In genomic region chr5:112529525-112529924, GRCh38 we compare ENCODE assay signal across 10 cellular contexts.
DNase-seq lines count a peak whose midpoint lies in the region; ATAC-seq and TF ChIP-seq lines count a peak whose summit lies in the region.
"Had no signal": no experiment of that assay in that cellular context is flagged by ENCODE, and none has a peak within 500 bp of the region (broad histone marks: within the 10 kb centered on the region; RNA-seq: fewer than 3 reads in every experiment).

No MANE protein-coding gene starts in this region.

- H3K36me3 ChIP-seq in IMR-90 (ENCODE audit: control insufficient read depth, insufficient read depth, low read length) (no peaks in the 10 kb centered on the region), brain microvascular endothelial cell (replicated peaks) (no peaks in the 10 kb centered on the region)
- H3K36me3 ChIP-seq: colonic mucosa had no signal

- H3K4me2 ChIP-seq in IMR-90 (ENCODE audit: low read depth, low read length), result no peak overlapping the region

- H2BK20ac ChIP-seq in IMR-90 (ENCODE audit: low read depth, low read length), result no peak overlapping the region

- H3K4me3 Mint-ChIP-seq in nephron progenitor cell, result no peak overlapping the region

- no peaks in the 10 kb centered on the region for H3K4me1 ChIP-seq in IMR-90 (ENCODE audit: control insufficient read depth, insufficient read depth, low read length)
- H3K4me1 ChIP-seq: colonic mucosa had no signal

- peaks cover 3% of the 10 kb centered on the region for H3K9me3 Mint-ChIP-seq in nephron progenitor cell

- peaks cover 3% of the 10 kb centered on the region for H3K27me3 Mint-ChIP-seq in nephron progenitor cell (ENCODE audit: low read depth, poor library complexity)

- dilution Hi-C loops in IMR-90 (cut with HindIII; ENCODE audit: low sequenced_read_pairs, unreplicated experiment), result no loop called here

- no peak overlapping the region for H3K9ac ChIP-seq in IMR-90 (ENCODE audit: low read depth, low read length)

- ATAC-seq in IMR-90 (ENCODE audit: low read depth), result no peak
- ATAC-seq in GM18519 (IDR thresholded peaks at IDR 0.05; ENCODE audit: low FRiP score, unreplicated experiment), result no peak
- no peak for ATAC-seq in GM21825 (IDR thresholded peaks at IDR 0.05; ENCODE audit: unreplicated experiment)
- ATAC-seq in HG03139 (IDR thresholded peaks at IDR 0.05; ENCODE audit: unreplicated experiment), result no peak

- POLR2A ChIA-PET in IMR-90 (lab: Charles Lee; ENCODE audit: unreplicated experiment), result no interaction called here

- no peaks in the 10 kb centered on the region for H4K20me1 ChIP-seq in IMR-90 (ENCODE audit: insufficient read depth, low read length)

- no peak overlapping the region for H3K27ac Mint-ChIP-seq in nephron progenitor cell

- CTCF ChIA-PET in IMR-90 (lab: Yijun Ruan, JAX), result interaction anchor here (0.6 kb wide), 1 partner anchor 1101 kb away, joined by 4 read pairs; no protein-coding TSS in a partner anchor

- H3K9me3 ChIP-seq in IMR-90 (ENCODE audit: control insufficient read depth, insufficient read depth, low read length), result no peaks in the 10 kb centered on the region
- H3K9me3 ChIP-seq: colonic mucosa had no signal

- H3K27ac ChIP-seq in IMR-90 (ENCODE audit: insufficient read depth, low read length), result no peak overlapping the region
- no peak overlapping the region for H3K27ac ChIP-seq in brain microvascular endothelial cell
- H3K27ac ChIP-seq: colonic mucosa had no signal

- H2AK5ac ChIP-seq in IMR-90 (ENCODE audit: low read depth, low read length), result no peak overlapping the region

- in situ Hi-C loops in IMR-90 (cut with MboI; ENCODE audit: low sequenced_read_pairs) (no loop called here), brain microvascular endothelial cell (cut with HindIII; ENCODE audit: low pct_ligation_motif_present, low sequenced_read_pairs) (no loop called here)

- no peak overlapping the region for H3K23ac ChIP-seq in IMR-90 (ENCODE audit: low read depth, low read length)

- peaks cover 3% of the 10 kb centered on the region for H3K4me1 Mint-ChIP-seq in nephron progenitor cell

- no peak overlapping the region for H3K56ac ChIP-seq in IMR-90 (ENCODE audit: extremely low read depth, insufficient read depth, low read length)

- H2BK15ac ChIP-seq in IMR-90 (ENCODE audit: low read depth, low read length), result no peak overlapping the region

- no peak overlapping the region for H3K18ac ChIP-seq in IMR-90 (ENCODE audit: low read depth, low read length)

- H3K79me1 ChIP-seq in IMR-90 (ENCODE audit: low read depth in 1 of 2, low read length in 2 of 2), result no peaks in the 10 kb centered on the region

- no peaks in the 10 kb centered on the region; the same call in 1 of the 2 replicates for H3K27me3 ChIP-seq in IMR-90 (ENCODE audit: control insufficient read depth, insufficient read depth, low read length)
- H3K27me3 ChIP-seq in brain microvascular endothelial cell (replicated peaks), result no peaks in the 10 kb centered on the region
- H3K27me3 ChIP-seq: colonic mucosa had no signal

- no peak overlapping the region for H3K4ac ChIP-seq in IMR-90 (ENCODE audit: low read depth, low read length)

- TF ChIP-seq RAD21 in IMR-90 (IDR thresholded peaks at IDR 0.05; ENCODE audit: low read length), result no peak

- peak; percentile 56 for TF ChIP-seq CTCF in GM12873 (IDR thresholded peaks at IDR 0.05; ENCODE audit: insufficient read depth, low read depth, low read length, missing control alignments)
- TF ChIP-seq CTCF in IMR-90 (conservative IDR thresholded peaks at IDR 0.05; ENCODE audit: low read depth, low read length), result peak; percentile 14; the same call in 1 of the 2 replicates
- peak; percentile 40 for TF ChIP-seq CTCF in brain microvascular endothelial cell (IDR thresholded peaks at IDR 0.05; ENCODE audit: low read depth, low read length, missing control alignments)
- peak; percentile 27 for TF ChIP-seq CTCF in nephron progenitor cell (IDR thresholded peaks at IDR 0.05)

- H3K36me3 Mint-ChIP-seq in nephron progenitor cell (ENCODE audit: low read depth), result no peaks in the 10 kb centered on the region

- DNase-seq in IMR-90, result no peak
- DNase-seq in brain microvascular endothelial cell, result no peak
- DNase-seq in nephron progenitor cell, result no peak
- no peak for DNase-seq in stimulated activated CD4-positive, alpha-beta T cell treated with anti-CD3 and anti-CD28 coated beads, Interleukin-2, amount 100 ng/mL, for 24 hours
- DNase-seq: activated CD4-positive, CD25-positive, alpha-beta regulatory T cell treated with anti-CD3 and anti-CD28 coated beads, Interleukin-2, amount 50 U/mL, for 72 hours; colonic mucosa had no signal

- WGBS in IMR-90 (ENCODE audit: extremely low coverage in 2 of 2, insufficient read length in 1 of 2), 2 experiments, result no CpG with 5 or more reads among the region's 5 CpGs

- no peak overlapping the region for H4K8ac ChIP-seq in IMR-90 (ENCODE audit: low read depth in 2 of 2, low read length in 2 of 2)

- H3K14ac ChIP-seq in IMR-90 (replicated peaks; ENCODE audit: low read depth, low read length), result no peak overlapping the region

- no TSS peak for BruUV-seq in IMR-90 (replicated peaks; lab: Mats Ljungman, UMichigan)

- H4K5ac ChIP-seq in IMR-90 (ENCODE audit: low read depth, low read length), result no peak overlapping the region

- no peak for TF ChIP-seq POLR2A in IMR-90 (IDR thresholded peaks at IDR 0.05; ENCODE audit: low read depth, low read length)

- no peak overlapping the region for H4K91ac ChIP-seq in IMR-90 (ENCODE audit: insufficient read depth, low read depth, low read length)

- no peak overlapping the region for H3K4me3 ChIP-seq in IMR-90 (ENCODE audit: insufficient read depth, low read depth, low read length)
- no peak overlapping the region for H3K4me3 ChIP-seq in brain microvascular endothelial cell (ENCODE audit: low read depth, low read length)
- H3K4me3 ChIP-seq: colonic mucosa had no signal

- no peaks in the 10 kb centered on the region for H3K9me1 ChIP-seq in IMR-90 (ENCODE audit: insufficient read depth, low read length)

- H2AK9ac ChIP-seq in IMR-90 (replicated peaks; ENCODE audit: low read depth, low read length, poor library complexity), result no peak overlapping the region

- H2AFZ ChIP-seq in IMR-90 (replicated peaks; ENCODE audit: low read length, poor library complexity), result no peak overlapping the region

- intact Hi-C loops in IMR-90 (cut with micrococcal nuclease), result no loop called here

- no peak overlapping the region for H2BK120ac ChIP-seq in IMR-90 (ENCODE audit: low read depth, low read length)

- no peak overlapping the region for H2BK5ac ChIP-seq in IMR-90 (ENCODE audit: low read depth, low read length, poor library complexity, severe bottlenecking)

TF ChIP-seq in IMR-90, 13 proteins besides CTCF, POLR2A, EP300 and RAD21:
- TF ChIP-seq USF2 (IDR thresholded peaks at IDR 0.05; ENCODE audit: low read depth, low read length) (no peak), NFE2L2 (IDR thresholded peaks at IDR 0.05; ENCODE audit: low read depth, low read length) (no peak), RCOR1 (IDR thresholded peaks at IDR 0.05; ENCODE audit: insufficient replicate concordance, low read length) (no peak), ELK1 (IDR thresholded peaks at IDR 0.05; ENCODE audit: borderline replicate concordance, low read depth, low read length) (no peak), SMC3 (IDR thresholded peaks at IDR 0.05; ENCODE audit: low read depth, low read length) (no peak), BHLHE40 (IDR thresholded peaks at IDR 0.05; ENCODE audit: low read depth, low read length) (no peak)
